Comparison of ENCODE assay signal across 8 cellular contexts in genomic region chr5:150589791-150590601, GRCh38. TPM values are rescaled to one million over a fixed set of nuclear protein-coding genes. Genes with fewer than 3 reads are reported as not detected.
DNase-seq lines count a peak whose midpoint lies in the region; ATAC-seq lines count a peak whose summit lies in the region.

No MANE protein-coding gene starts in this region.

- no peaks in the 10 kb centered on the region for H3K27me3 ChIP-seq in skeletal muscle tissue (ENCODE audit: control insufficient read depth in 3 of 3, insufficient read depth in 3 of 3, low read length in 3 of 3)
- no peaks in the 10 kb centered on the region for H3K27me3 ChIP-seq in effector memory CD4-positive, alpha-beta T cell (replicated peaks; ENCODE audit: control insufficient read depth, insufficient read depth, low read length, poor library complexity, severe bottlenecking)

- H3K4me1 ChIP-seq in skeletal muscle tissue (ENCODE audit: control insufficient read depth in 3 of 3, insufficient read depth in 3 of 3, low read length in 3 of 3): peaks cover 50 to 85% (median 71%) of the 10 kb centered on the region in 3 donors
- no peaks in the 10 kb centered on the region for H3K4me1 ChIP-seq in effector memory CD4-positive, alpha-beta T cell (ENCODE audit: control insufficient read depth, insufficient read depth, low read length, poor library complexity, severe bottlenecking)

- H3K4me3 ChIP-seq in skeletal muscle tissue (ENCODE audit: low read length in 3 of 3): peak overlapping the region in 1 of 3 donors; percentile 41
- H3K4me3 ChIP-seq in effector memory CD4-positive, alpha-beta T cell (ENCODE audit: insufficient read depth, low read depth, low read length, poor library complexity, severe bottlenecking): no peak overlapping the region

- peak overlapping the region; percentile 85 for H3K27ac ChIP-seq in skeletal muscle tissue (ENCODE audit: low read depth, low read length)
- H3K27ac ChIP-seq in effector memory CD4-positive, alpha-beta T cell (ENCODE audit: insufficient read depth, low read length, poor library complexity, severe bottlenecking): no peak overlapping the region

- DNase-seq in OCI-M1 (lab: John Stamatoyannopoulos, UW) (peak; percentile 22), cardiac septum (ENCODE audit: low spot score) (peak; percentile 86), NCI-H187 (lab: John Stamatoyannopoulos, UW) (no peak)
- DNase-seq in activated CD4-positive, alpha-beta T cell treated with anti-CD3 and anti-CD28 coated beads, Interleukin-2, amount 50 U/mL, for 4 hours: no peak
- DNase-seq in effector memory CD4-positive, alpha-beta T cell: no peak

- peak; percentile 80 for ATAC-seq in GM19025 (IDR thresholded peaks at IDR 0.05; ENCODE audit: low read depth, unreplicated experiment)
- no peak for ATAC-seq in HG03354 (IDR thresholded peaks at IDR 0.05; ENCODE audit: poor library complexity, severe bottlenecking, unreplicated experiment)

- intact Hi-C loops in cardiac septum (cut with DNase I): loop anchor here (2.0 kb wide), 1 partner anchor 65 kb away; no protein-coding TSS in a partner anchor

- H3K9me3 ChIP-seq in skeletal muscle tissue (ENCODE audit: control insufficient read depth in 3 of 3, low read length in 3 of 3): no peaks in the 10 kb centered on the region
- no peaks in the 10 kb centered on the region for H3K9me3 ChIP-seq in effector memory CD4-positive, alpha-beta T cell (ENCODE audit: control insufficient read depth, low read length)

- H3K36me3 ChIP-seq in skeletal muscle tissue (ENCODE audit: control insufficient read depth in 3 of 3, insufficient read depth in 3 of 3, low read length in 3 of 3): no peaks in the 10 kb centered on the region
- H3K36me3 ChIP-seq in effector memory CD4-positive, alpha-beta T cell (ENCODE audit: control insufficient read depth, insufficient read depth, low read length): no peaks in the 10 kb centered on the region

- H3K9ac ChIP-seq in skeletal muscle tissue (ENCODE audit: low read depth in 1 of 3, low read length in 3 of 3): peak overlapping the region; percentile 54 to 73 (median 57)

RNA-seq across cellular contexts. Expression of gene SYNPO, which starts 50.5 kb away (rescaled TPM):
- total RNA-seq in cardiac septum (829 TPM), skeletal muscle tissue (6.3 TPM)

Comparison
In these comparisons a context has a peak if more than half of its experiments do, and no peak if none do; other contexts are left out.
1. DNase-seq: peak in OCI-M1 (single experiment) and cardiac septum (single experiment); none in NCI-H187 (0 of 2), activated CD4-positive, alpha-beta T cell treated with anti-CD3 and anti-CD28 coated beads, Interleukin-2, amount 50 U/mL, for 4 hours (0 of 2) and effector memory CD4-positive, alpha-beta T cell (0 of 3).
2. RNA of gene SYNPO, which starts 50.5 kb away (total RNA-seq): 829 TPM in cardiac septum (single experiment); 6.3 TPM in skeletal muscle tissue (single experiment); every median in the first group is over 100 times any median in the second.